1 cellular context compared by ENCODE assay signal in genomic region chr20:3209946-3210317, GRCh38.
A peak's percentile ranks its signal among the peaks of the same experiment; 100 is the strongest.
TF ChIP-seq lines count a peak whose summit lies in the region.

No MANE protein-coding gene starts in this region.

TF ChIP-seq in HepG2, 621 proteins besides CTCF, POLR2A, EP300 and RAD21 (continued from another document and continues in another):
- no peak for TF ChIP-seq UBTF (CRISPR knock-in tag; IDR thresholded peaks at IDR 0.05)
- no peak for TF ChIP-seq TAF1 (CRISPR knock-in tag; IDR thresholded peaks at IDR 0.05)
- TF ChIP-seq ZNF264 (CRISPR knock-in tag; IDR thresholded peaks at IDR 0.05) = no peak
- no peak for TF ChIP-seq ZNF670 (CRISPR knock-in tag; IDR thresholded peaks at IDR 0.05; ENCODE audit: borderline replicate concordance)
- TF ChIP-seq ZNF780A (CRISPR knock-in tag; IDR thresholded peaks at IDR 0.05) = no peak
- TF ChIP-seq AHR (CRISPR knock-in tag; IDR thresholded peaks at IDR 0.05) = no peak
- TF ChIP-seq ZNF784 (CRISPR knock-in tag; IDR thresholded peaks at IDR 0.05; ENCODE audit: borderline replicate concordance) = no peak
- TF ChIP-seq ZNF615 (CRISPR knock-in tag; IDR thresholded peaks at IDR 0.05; ENCODE audit: borderline replicate concordance) = no peak
- no peak for TF ChIP-seq ZNF724P (CRISPR knock-in tag; IDR thresholded peaks at IDR 0.05; ENCODE audit: borderline replicate concordance)
- no peak for TF ChIP-seq BRD4 (CRISPR knock-in tag; IDR thresholded peaks at IDR 0.05)
- no peak for TF ChIP-seq ZNF75D (CRISPR knock-in tag; IDR thresholded peaks at IDR 0.05; ENCODE audit: borderline replicate concordance)
- no peak for TF ChIP-seq ZNF737 (CRISPR knock-in tag; IDR thresholded peaks at IDR 0.05; ENCODE audit: borderline replicate concordance)
- no peak for TF ChIP-seq GATAD2A (CRISPR knock-in tag; IDR thresholded peaks at IDR 0.05)
- no peak for TF ChIP-seq NR2C2 (CRISPR knock-in tag; IDR thresholded peaks at IDR 0.05; ENCODE audit: borderline replicate concordance)
- TF ChIP-seq CBX2 (IDR thresholded peaks at IDR 0.05; ENCODE audit: low read depth, low read length) = no peak
- no peak for TF ChIP-seq CBX2 (CRISPR knock-in tag; IDR thresholded peaks at IDR 0.05; ENCODE audit: low read depth)
- TF ChIP-seq HCFC1 (IDR thresholded peaks at IDR 0.05; ENCODE audit: low read depth, low read length) = no peak
- no peak; the same call in 1 of the 2 replicates for TF ChIP-seq ZNF142 (CRISPR knock-in tag; IDR thresholded peaks at IDR 0.05)
- TF ChIP-seq SUZ12 (IDR thresholded peaks at IDR 0.05; ENCODE audit: low read depth, low read length) = no peak
- no peak for TF ChIP-seq ZNF557 (CRISPR knock-in tag; IDR thresholded peaks at IDR 0.05)
- no peak for TF ChIP-seq YEATS4 (CRISPR knock-in tag; IDR thresholded peaks at IDR 0.05; ENCODE audit: borderline replicate concordance)
- no peak for TF ChIP-seq GPN1 (CRISPR knock-in tag; IDR thresholded peaks at IDR 0.05; ENCODE audit: borderline replicate concordance)
- TF ChIP-seq FOXP1 (IDR thresholded peaks at IDR 0.05) = no peak
- TF ChIP-seq FOXP1 (CRISPR knock-in tag; IDR thresholded peaks at IDR 0.05) = no peak
- TF ChIP-seq ZNF629 (CRISPR knock-in tag; conservative IDR thresholded peaks at IDR 0.05) = peak; percentile 60; the same call in 1 of the 2 replicates
- TF ChIP-seq TRAFD1 (CRISPR knock-in tag; IDR thresholded peaks at IDR 0.05; ENCODE audit: borderline replicate concordance) = no peak
- no peak for TF ChIP-seq ARID4A (CRISPR knock-in tag; IDR thresholded peaks at IDR 0.05; ENCODE audit: borderline replicate concordance)
- no peak for TF ChIP-seq ZSCAN9 (CRISPR knock-in tag; IDR thresholded peaks at IDR 0.05; ENCODE audit: borderline replicate concordance)
- TF ChIP-seq PITX1 (CRISPR knock-in tag; IDR thresholded peaks at IDR 0.05) = peak; percentile 7; the same call in 1 of the 2 replicates
- TF ChIP-seq CCAR2 (optimal IDR thresholded peaks at IDR 0.05; ENCODE audit: low read depth, low read length) = no peak
- no peak for TF ChIP-seq ZNF609 (CRISPR knock-in tag; IDR thresholded peaks at IDR 0.05; ENCODE audit: borderline replicate concordance)
- no peak for TF ChIP-seq MIER2 (CRISPR knock-in tag; IDR thresholded peaks at IDR 0.05)
- 0 out of 2 replicates have a peak, but pooled peaks have one; percentile 29 for TF ChIP-seq ZFP36L1 (CRISPR knock-in tag; IDR thresholded peaks at IDR 0.05)
- TF ChIP-seq MBNL3 (CRISPR knock-in tag; conservative IDR thresholded peaks at IDR 0.05) = no peak
- no peak for TF ChIP-seq SP5 (CRISPR knock-in tag; IDR thresholded peaks at IDR 0.05; ENCODE audit: borderline replicate concordance, low read depth)
- no peak for TF ChIP-seq ARID5B (CRISPR knock-in tag; IDR thresholded peaks at IDR 0.05)
